In the genomic region with DNA sequence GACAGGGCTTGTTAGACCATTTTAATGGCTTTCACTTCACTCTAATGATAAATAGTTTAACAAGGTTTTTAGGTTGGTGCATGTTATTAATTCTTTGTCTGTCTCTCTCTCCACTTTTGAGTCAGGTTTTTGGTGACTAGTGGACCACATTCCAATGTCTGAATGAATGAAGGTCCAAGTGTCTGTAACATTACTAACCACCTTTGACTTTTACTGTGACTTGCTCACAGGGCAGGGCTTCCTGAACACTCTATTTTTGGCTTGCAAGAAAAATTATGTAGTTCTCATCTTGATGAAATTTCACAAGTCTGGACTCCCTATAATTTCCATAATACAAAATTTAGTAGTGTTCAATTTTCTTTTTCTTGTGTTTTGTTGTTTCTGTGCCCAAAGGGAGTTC, we compare ENCODE assay signal across 28 cellular contexts.
DNase-seq lines count a peak whose midpoint lies in the region; ATAC-seq and TF ChIP-seq lines count a peak whose summit lies in the region.
"Had no signal": no experiment of that assay in that cellular context is flagged by ENCODE, and none has a peak within 500 bp of the region (broad histone marks: within the 10 kb centered on the region; RNA-seq: fewer than 3 reads in every experiment).

No MANE protein-coding gene starts in this region.

- H3K27me3 ChIP-seq in PC-3 (ENCODE audit: low read length): no peaks in the 10 kb centered on the region
- H3K27me3 ChIP-seq in ascending aorta: no peaks in the 10 kb centered on the region
- H3K27me3 ChIP-seq: BLaER1 treated with 17β-estradiol and CSF1 and Interleukin-3, amounts not matched to agents 10 nM and 100 nM; MG63; tibial artery had no signal

- intact Hi-C loops in PC-3 (cut with micrococcal nuclease): no loop called here
- intact Hi-C loops in ascending aorta (cut with DNase I): no loop called here

- H2AFZ ChIP-seq in PC-3 (ENCODE audit: low read length): no peak overlapping the region
- H2AFZ ChIP-seq: GM23338 had no signal

- no peaks in the 10 kb centered on the region for H3F3A ChIP-seq in PC-3 (ENCODE audit: low read length, unreplicated experiment)

- H3K9me2 ChIP-seq in PC-3 (replicated peaks; ENCODE audit: low read length): no peaks in the 10 kb centered on the region

- no peak overlapping the region for H3K9ac ChIP-seq in PC-3 (ENCODE audit: low read length)
- H3K9ac ChIP-seq: BLaER1 treated with 17β-estradiol and CSF1 and Interleukin-3, amounts not matched to agents 10 nM and 100 nM had no signal

- H3K36me3 ChIP-seq in PC-3 (ENCODE audit: low read depth, low read length) (no peaks in the 10 kb centered on the region), ascending aorta (no peaks in the 10 kb centered on the region)
- H3K36me3 ChIP-seq: BLaER1 treated with 17β-estradiol and CSF1 and Interleukin-3, amounts not matched to agents 10 nM and 100 nM; MG63; tibial artery; WERI-Rb-1 had no signal

- no TSS peak for BruUV-seq in PC-3 (replicated peaks; lab: Mats Ljungman, UMichigan)

- no peak overlapping the region for H3K4me2 ChIP-seq in PC-3 (ENCODE audit: low read length)
- H3K4me2 ChIP-seq: BLaER1 treated with 17β-estradiol and CSF1 and Interleukin-3, amounts not matched to agents 10 nM and 100 nM; GM23338; smooth muscle cell had no signal

- H3K27ac ChIP-seq in 22Rv1: peak overlapping the region; percentile 87
- H3K27ac ChIP-seq in PC-3 (ENCODE audit: low read length): 0 out of 2 replicates have a peak overlapping the region, but pooled peaks have one; percentile 2
- H3K27ac ChIP-seq in ascending aorta: no peak overlapping the region
- H3K27ac ChIP-seq: BLaER1 treated with 17β-estradiol and CSF1 and Interleukin-3, amounts not matched to agents 10 nM and 100 nM; tibial artery; WERI-Rb-1 had no signal

- H3K4me1 ChIP-seq in PC-3 (ENCODE audit: insufficient read depth, low read length) (0 out of 2 replicates have a peak, but pooled peaks cover 5% of the 10 kb centered on the region), ascending aorta (no peaks in the 10 kb centered on the region)
- H3K4me1 ChIP-seq: BLaER1 treated with 17β-estradiol and CSF1 and Interleukin-3, amounts not matched to agents 10 nM and 100 nM had no signal

- TF ChIP-seq CTCF in 22Rv1 (IDR thresholded peaks at IDR 0.05): no peak
- TF ChIP-seq CTCF in PC-3 (conservative IDR thresholded peaks at IDR 0.05; ENCODE audit: low read depth, low read length): no peak
- TF ChIP-seq CTCF in fibroblast of mammary gland (conservative IDR thresholded peaks at IDR 0.05; ENCODE audit: control insufficient read depth, insufficient read depth, low read depth, low read length): no peak
- no peak for TF ChIP-seq CTCF in ascending aorta (IDR thresholded peaks at IDR 0.05)

- no peaks in the 10 kb centered on the region for H3K9me3 ChIP-seq in PC-3 (ENCODE audit: low read length)
- no peaks in the 10 kb centered on the region for H3K9me3 ChIP-seq in ascending aorta
- H3K9me3 ChIP-seq: BLaER1 treated with 17β-estradiol and CSF1 and Interleukin-3, amounts not matched to agents 10 nM and 100 nM; MG63; mucosa of descending colon; tibial artery had no signal

- H3K4me3 ChIP-seq in PC-3 (ENCODE audit: low read length): no peak overlapping the region
- no peak overlapping the region for H3K4me3 ChIP-seq in fibroblast of mammary gland (ENCODE audit: control insufficient read depth, low read depth, low read length)
- no peak overlapping the region for H3K4me3 ChIP-seq in ascending aorta
- H3K4me3 ChIP-seq: BLaER1 treated with 17β-estradiol and CSF1 and Interleukin-3, amounts not matched to agents 10 nM and 100 nM; GM12878; GM23338; lung; MG63; mucosa of descending colon; smooth muscle cell; tibial artery had no signal

- peak; percentile 42 for DNase-seq in ELR (ENCODE audit: low read depth)
- peak; percentile 46 for DNase-seq in PC-3
- peak; percentile 16 for DNase-seq in fibroblast of mammary gland (ENCODE audit: low read depth)
- DNase-seq in ascending aorta (ENCODE audit: low spot score in 2 of 2): no peak
- no peak for DNase-seq in DMS153 treated with DMSO at 0.1 percent for 48 hours (lab: John Stamatoyannopoulos, UW; ENCODE audit: unreplicated experiment)
- DNase-seq: activated CD4-positive, alpha-beta T cell treated with anti-CD3 and anti-CD28 coated beads for 48 hours; activated effector memory CD4-positive, alpha-beta T cell treated with anti-CD3 and anti-CD28 coated beads, Interleukin-2, amount 50 U/mL, for 16 hours; activated naive CD8-positive, alpha-beta T cell treated with anti-CD3 and anti-CD28 coated beads for 36 hours; activated T-cell treated with anti-CD3 and anti-CD28 coated beads, Interleukin-2, amount 50 U/mL, for 1 hour; central memory CD4-positive, alpha-beta T cell; COR-L47; DMS79; MG63; mucosa of descending colon; NCI-H446 treated with DMSO at 0.1 percent for 48 hours; retina; stimulated activated CD4-positive, alpha-beta T cell treated with anti-CD3 and anti-CD28 coated beads, Interleukin-1b, Interleukin-23, amount 100 ng/mL, for 48 hours; tibial artery; WERI-Rb-1 had no signal

- CTCF ChIA-PET in PC-3 (lab: Charles Lee): no interaction called here

- ATAC-seq in PC-3 (peak; percentile 48), GM21717 (IDR thresholded peaks at IDR 0.05; ENCODE audit: unreplicated experiment) (no peak), GM21576 (IDR thresholded peaks at IDR 0.05; ENCODE audit: unreplicated experiment) (no peak)
- ATAC-seq: GM12878; GM23338; mucosa of descending colon; natural killer cell treated with Interleukin-12 subunit alpha and Interleukin-12 subunit beta and Interleukin-15 and Interleukin-18, amount 100 ng/mL, for 72 hours had no signal

- H3K79me2 ChIP-seq in PC-3 (ENCODE audit: low read length): no peaks in the 10 kb centered on the region

- H4K20me1 ChIP-seq in PC-3 (ENCODE audit: low read length): no peaks in the 10 kb centered on the region
- H4K20me1 ChIP-seq: BLaER1 treated with 17β-estradiol and CSF1 and Interleukin-3, amounts not matched to agents 10 nM and 100 nM had no signal

- POLR2A ChIA-PET in PC-3 (lab: Charles Lee; ENCODE audit: unreplicated experiment): no interaction called here

Comparison
In these comparisons a context has a peak if more than half of its experiments do, and no peak if none do; other contexts are left out.
1. H3K27ac ChIP-seq: peak in 22Rv1 (single experiment) and PC-3 (single experiment); none in ascending aorta (0 of 2).
2. DNase-seq: peak in ELR (single experiment), PC-3 (single experiment) and fibroblast of mammary gland (single experiment); none in ascending aorta (0 of 2) and DMS153 treated with DMSO at 0.1 percent for 48 hours (single experiment).